2 cellular contexts compared by ENCODE assay signal in the genomic region with DNA sequence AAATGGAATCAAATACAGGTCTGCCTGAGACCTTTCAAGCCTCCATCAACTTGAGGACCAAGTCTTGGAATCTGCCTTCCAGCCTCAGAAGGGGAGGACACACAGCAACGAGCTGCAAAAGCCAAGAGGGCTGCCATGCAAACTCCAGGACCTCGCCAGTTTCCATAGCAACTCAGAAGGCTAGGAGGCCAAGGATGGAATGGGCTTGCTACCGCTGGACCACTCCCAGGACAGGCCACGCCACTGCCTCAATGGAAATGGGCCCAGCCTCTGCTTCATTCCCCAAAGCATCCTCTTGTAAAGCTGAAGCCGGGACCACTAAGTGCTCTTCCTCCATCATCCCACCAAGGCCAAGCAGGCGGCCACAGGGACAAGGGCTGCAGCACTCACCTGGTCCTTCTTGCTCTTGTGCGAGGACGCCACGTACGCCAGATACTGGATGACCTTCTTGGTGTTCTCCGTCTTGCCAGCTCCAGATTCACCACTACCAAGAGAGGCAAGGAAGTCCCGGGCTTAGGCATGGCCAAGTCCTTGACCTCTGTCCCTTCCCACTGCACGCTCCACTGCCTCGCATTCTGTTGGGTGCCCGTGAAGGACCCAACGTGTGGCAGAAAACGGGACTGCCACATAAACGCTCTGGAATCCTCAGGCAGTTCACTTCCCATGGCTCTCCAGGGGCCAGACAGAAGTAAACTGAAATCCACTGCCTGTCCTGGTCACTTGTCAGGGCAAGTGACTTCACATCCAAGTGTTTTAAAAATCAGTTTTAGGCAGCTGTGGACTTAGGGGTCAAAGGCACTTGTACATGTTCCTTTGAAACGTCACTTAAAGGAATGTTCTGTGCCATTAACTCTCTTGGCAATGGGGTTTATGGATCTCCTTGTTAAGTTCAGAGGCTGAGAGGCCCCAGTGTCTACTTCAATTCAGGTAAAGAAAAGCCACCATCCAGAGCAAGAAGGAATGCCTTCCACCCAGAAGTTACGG.
TF ChIP-seq lines count a peak whose summit lies in the region.

No MANE protein-coding gene starts in this region.

TF ChIP-seq in SK-N-SH, 30 proteins besides CTCF, POLR2A, EP300 and RAD21 (continued from another document):
- no peak for TF ChIP-seq ZBTB33 (IDR thresholded peaks at IDR 0.05; ENCODE audit: borderline replicate concordance, low read depth)

TF ChIP-seq in SK-N-SH treated with all-trans-retinoic acid at 6 μM for 48 hours, 23 proteins besides CTCF, POLR2A, EP300 and RAD21:
- TF ChIP-seq, protein P1, sequence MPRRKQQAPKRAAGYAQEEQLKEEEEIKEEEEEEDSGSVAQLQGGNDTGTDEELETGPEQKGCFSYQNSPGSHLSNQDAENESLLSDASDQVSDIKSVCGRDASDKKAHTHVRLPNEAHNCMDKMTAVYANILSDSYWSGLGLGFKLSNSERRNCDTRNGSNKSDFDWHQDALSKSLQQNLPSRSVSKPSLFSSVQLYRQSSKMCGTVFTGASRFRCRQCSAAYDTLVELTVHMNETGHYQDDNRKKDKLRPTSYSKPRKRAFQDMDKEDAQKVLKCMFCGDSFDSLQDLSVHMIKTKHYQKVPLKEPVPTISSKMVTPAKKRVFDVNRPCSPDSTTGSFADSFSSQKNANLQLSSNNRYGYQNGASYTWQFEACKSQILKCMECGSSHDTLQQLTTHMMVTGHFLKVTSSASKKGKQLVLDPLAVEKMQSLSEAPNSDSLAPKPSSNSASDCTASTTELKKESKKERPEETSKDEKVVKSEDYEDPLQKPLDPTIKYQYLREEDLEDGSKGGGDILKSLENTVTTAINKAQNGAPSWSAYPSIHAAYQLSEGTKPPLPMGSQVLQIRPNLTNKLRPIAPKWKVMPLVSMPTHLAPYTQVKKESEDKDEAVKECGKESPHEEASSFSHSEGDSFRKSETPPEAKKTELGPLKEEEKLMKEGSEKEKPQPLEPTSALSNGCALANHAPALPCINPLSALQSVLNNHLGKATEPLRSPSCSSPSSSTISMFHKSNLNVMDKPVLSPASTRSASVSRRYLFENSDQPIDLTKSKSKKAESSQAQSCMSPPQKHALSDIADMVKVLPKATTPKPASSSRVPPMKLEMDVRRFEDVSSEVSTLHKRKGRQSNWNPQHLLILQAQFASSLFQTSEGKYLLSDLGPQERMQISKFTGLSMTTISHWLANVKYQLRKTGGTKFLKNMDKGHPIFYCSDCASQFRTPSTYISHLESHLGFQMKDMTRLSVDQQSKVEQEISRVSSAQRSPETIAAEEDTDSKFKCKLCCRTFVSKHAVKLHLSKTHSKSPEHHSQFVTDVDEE (CRISPR knock-in tag; IDR thresholded peaks at IDR 0.05): no peak
- TF ChIP-seq, protein P2, sequence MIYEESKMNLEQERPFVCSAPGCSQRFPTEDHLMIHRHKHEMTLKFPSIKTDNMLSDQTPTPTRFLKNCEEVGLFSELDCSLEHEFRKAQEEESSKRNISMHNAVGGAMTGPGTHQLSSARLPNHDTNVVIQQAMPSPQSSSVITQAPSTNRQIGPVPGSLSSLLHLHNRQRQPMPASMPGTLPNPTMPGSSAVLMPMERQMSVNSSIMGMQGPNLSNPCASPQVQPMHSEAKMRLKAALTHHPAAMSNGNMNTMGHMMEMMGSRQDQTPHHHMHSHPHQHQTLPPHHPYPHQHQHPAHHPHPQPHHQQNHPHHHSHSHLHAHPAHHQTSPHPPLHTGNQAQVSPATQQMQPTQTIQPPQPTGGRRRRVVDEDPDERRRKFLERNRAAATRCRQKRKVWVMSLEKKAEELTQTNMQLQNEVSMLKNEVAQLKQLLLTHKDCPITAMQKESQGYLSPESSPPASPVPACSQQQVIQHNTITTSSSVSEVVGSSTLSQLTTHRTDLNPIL (CRISPR knock-in tag; IDR thresholded peaks at IDR 0.05; ENCODE audit: low read depth): no peak
- no peak for TF ChIP-seq CSDC2 (CRISPR knock-in tag; IDR thresholded peaks at IDR 0.05)
- no peak for TF ChIP-seq BACH2 (CRISPR knock-in tag; IDR thresholded peaks at IDR 0.05; ENCODE audit: borderline replicate concordance)
- no peak for TF ChIP-seq GLIS3 (CRISPR knock-in tag; IDR thresholded peaks at IDR 0.05)
- TF ChIP-seq POU6F1 (CRISPR knock-in tag; IDR thresholded peaks at IDR 0.05; ENCODE audit: borderline replicate concordance, low read depth): no peak
- no peak for TF ChIP-seq TCF4 (CRISPR knock-in tag; IDR thresholded peaks at IDR 0.05; ENCODE audit: borderline replicate concordance)
- no peak for TF ChIP-seq ZNF8 (CRISPR knock-in tag; IDR thresholded peaks at IDR 0.05)
- TF ChIP-seq PPARA (CRISPR knock-in tag; IDR thresholded peaks at IDR 0.05; ENCODE audit: borderline replicate concordance): no peak
- TF ChIP-seq ZC3H10 (CRISPR knock-in tag; IDR thresholded peaks at IDR 0.05): no peak
